2 cellular contexts compared by ENCODE assay signal in genomic region chr10:87684001-87684628, GRCh38.
A peak's percentile ranks its signal among the peaks of the same experiment; 100 is the strongest.
TF ChIP-seq lines count a peak whose summit lies in the region.

No MANE protein-coding gene starts in this region.

TF ChIP-seq in GM12878, 131 proteins besides CTCF, POLR2A, EP300 and RAD21 (continued from another document):
- TF ChIP-seq ZBTB33 (IDR thresholded peaks at IDR 0.05) (no peak), SIX5 (IDR thresholded peaks at IDR 0.05; ENCODE audit: low read depth, low read length, severe bottlenecking) (no peak), RAD51 (IDR thresholded peaks at IDR 0.05) (no peak), TAF1 (IDR thresholded peaks at IDR 0.05; ENCODE audit: borderline replicate concordance, low read depth, low read length) (no peak), SIN3A (IDR thresholded peaks at IDR 0.05; ENCODE audit: low read depth, low read length) (no peak), TCF12 (IDR thresholded peaks at IDR 0.05; ENCODE audit: low read depth, low read length) (no peak)

TF ChIP-seq in neural cell, 6 proteins besides CTCF, POLR2A, EP300 and RAD21 (continued from another document):
- TF ChIP-seq REST (IDR thresholded peaks at IDR 0.05; ENCODE audit: borderline replicate concordance) (peak; percentile 14), TAF1 (IDR thresholded peaks at IDR 0.05; ENCODE audit: low read depth) (no peak)
TF ChIP-seq in neural cell: peak in this region for 3.
